8 cellular contexts compared by ENCODE assay signal in the genomic region with DNA sequence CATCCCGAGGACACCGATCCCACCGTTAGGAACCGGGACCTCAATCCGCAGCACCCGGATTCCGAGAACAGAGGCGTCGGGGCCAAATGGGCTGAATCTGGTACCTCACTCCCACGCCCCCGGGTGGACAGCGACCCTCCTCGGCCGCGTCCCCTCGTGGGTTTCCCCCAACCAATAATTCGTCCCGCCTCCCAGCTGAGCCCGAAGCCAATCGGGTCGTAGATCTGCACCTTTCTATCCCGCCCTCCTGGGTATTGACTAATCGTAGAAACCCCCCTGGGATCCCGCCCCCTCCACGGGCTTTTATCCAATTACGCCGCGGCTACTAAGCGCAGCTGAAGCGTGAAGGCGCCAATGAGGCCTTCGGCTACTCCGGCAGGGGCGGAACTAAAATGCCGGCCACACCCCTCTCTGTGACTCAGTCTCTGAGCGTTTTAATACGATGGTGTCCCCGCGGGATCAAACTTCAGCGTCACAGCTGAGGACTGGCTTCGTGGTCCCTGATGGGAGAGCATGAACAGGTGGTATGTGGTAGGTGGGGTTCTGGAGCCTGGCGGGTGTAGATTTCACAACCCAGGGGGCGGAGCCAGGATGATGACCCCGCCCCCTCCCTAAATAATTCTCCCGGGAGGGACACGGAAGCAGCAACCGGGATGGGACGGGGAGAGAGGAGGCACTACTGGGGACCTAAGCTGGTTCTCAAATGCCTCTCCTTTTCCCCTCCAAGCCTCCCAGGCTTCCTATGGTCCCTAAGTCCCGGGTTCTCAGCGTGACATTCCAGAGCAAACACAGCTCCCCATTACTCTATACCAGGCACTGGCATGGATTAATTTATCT. TPM values are rescaled to one million over a fixed set of nuclear protein-coding genes. Genes with fewer than 3 reads are reported as not detected.
DNase-seq lines count a peak whose midpoint lies in the region; ATAC-seq and TF ChIP-seq lines count a peak whose summit lies in the region.

A gene with protein sequence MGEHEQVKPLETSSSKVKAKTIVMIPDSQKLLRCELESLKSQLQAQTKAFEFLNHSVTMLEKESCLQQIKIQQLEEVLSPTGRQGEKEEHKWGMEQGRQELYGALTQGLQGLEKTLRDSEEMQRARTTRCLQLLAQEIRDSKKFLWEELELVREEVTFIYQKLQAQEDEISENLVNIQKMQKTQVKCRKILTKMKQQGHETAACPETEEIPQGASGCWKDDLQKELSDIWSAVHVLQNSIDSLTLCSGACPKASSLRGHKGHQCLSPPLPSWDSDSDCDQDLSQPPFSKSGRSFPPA (plus strand): TSS at position 416 of the 837 bp plus-strand sequence. CDS start 88 bp downstream, at position 504.
A gene (minus strand): TSS at position 165 of the 837 bp plus-strand sequence. CDS start 649 bp downstream, outside the sequence.

- peak within 1 kb of the TSS; percentile 89 for H3K27ac Mint-ChIP-seq in activated CD4-positive, alpha-beta T cell treated with anti-CD3 and anti-CD28 coated beads, Interleukin-2, amount 10 ng/mL, durations not matched to agents 24 days and 14 days

- H3K9me3 ChIP-seq in BLaER1 treated with 17β-estradiol and CSF1 and Interleukin-3, amounts not matched to agents 10 nM and 100 nM (replicated peaks in 1 of 11), result peaks cover 4 to 18% (median 9%) of the 10 kb centered on the region in 11 experiments; a peak in 19 of 22 replicates
- H3K9me3 ChIP-seq in colonic mucosa, result no peaks in the 10 kb centered on the region

- intact Hi-C loops in activated CD4-positive, alpha-beta T cell treated with anti-CD3 and anti-CD28 coated beads, Interleukin-2, amount 10 ng/mL, durations not matched to agents 24 days and 14 days (cut with micrococcal nuclease), result loop anchor here (1.0 kb wide), 2 partner anchors 9 to 28 kb away; a partner anchor contains a TSS
- intact Hi-C loops in colonic mucosa (cut with DNase I), result no loop called here

- peaks cover 23% of the 10 kb centered on the region for H3K4me1 Mint-ChIP-seq in activated CD4-positive, alpha-beta T cell treated with anti-CD3 and anti-CD28 coated beads, Interleukin-2, amount 10 ng/mL, durations not matched to agents 24 days and 14 days

- TF ChIP-seq CTCF in colonic mucosa (IDR thresholded peaks at IDR 0.05), result no peak

- H3K27ac ChIP-seq in BLaER1 treated with 17β-estradiol and CSF1 and Interleukin-3, amounts not matched to agents 10 nM and 100 nM, result peak within 1 kb of the TSS; percentile 60 to 93 (median 86); a peak in 21 of 22 replicates
- H3K27ac ChIP-seq in colonic mucosa (peak within 1 kb of the TSS; percentile 83), layer of hippocampus (ENCODE audit: low read depth, low read length) (peak within 1 kb of the TSS; percentile 90)

- peaks cover 8% of the 10 kb centered on the region for H3K9me3 Mint-ChIP-seq in activated CD4-positive, alpha-beta T cell treated with anti-CD3 and anti-CD28 coated beads, Interleukin-2, amount 10 ng/mL, durations not matched to agents 24 days and 14 days

- peak; percentile 87 for ATAC-seq in HG03460 (IDR thresholded peaks at IDR 0.05; ENCODE audit: unreplicated experiment)

- no peaks in the 10 kb centered on the region for H4K20me1 ChIP-seq in BLaER1 treated with 17β-estradiol and CSF1 and Interleukin-3, amounts not matched to agents 10 nM and 100 nM

- peak within 1 kb of the TSS; percentile 77 to 92 (median 88) for H3K9ac ChIP-seq in BLaER1 treated with 17β-estradiol and CSF1 and Interleukin-3, amounts not matched to agents 10 nM and 100 nM
- peak within 1 kb of the TSS; percentile 75 to 76 for H3K9ac ChIP-seq in colonic mucosa (ENCODE audit: low read depth in 2 of 2, low read length in 2 of 2)

- peak within 1 kb of the TSS; percentile 89 for H3K4me3 Mint-ChIP-seq in activated CD4-positive, alpha-beta T cell treated with anti-CD3 and anti-CD28 coated beads, Interleukin-2, amount 10 ng/mL, durations not matched to agents 24 days and 14 days

- peaks cover 38 to 55% (median 48%) of the 10 kb centered on the region in 10 experiments for H3K4me1 ChIP-seq in BLaER1 treated with 17β-estradiol and CSF1 and Interleukin-3, amounts not matched to agents 10 nM and 100 nM
- no peaks in the 10 kb centered on the region for H3K4me1 ChIP-seq in colonic mucosa

- H3K4me3 ChIP-seq in BLaER1 treated with 17β-estradiol and CSF1 and Interleukin-3, amounts not matched to agents 10 nM and 100 nM, result peak within 1 kb of the TSS; percentile 72 to 89 (median 80)
- H3K4me3 ChIP-seq in colonic mucosa, result peak within 1 kb of the TSS; percentile 73

- peaks cover 8% of the 10 kb centered on the region for H3K36me3 Mint-ChIP-seq in activated CD4-positive, alpha-beta T cell treated with anti-CD3 and anti-CD28 coated beads, Interleukin-2, amount 10 ng/mL, durations not matched to agents 24 days and 14 days (ENCODE audit: low read depth)

- peaks cover 4 to 29% (median 14%) of the 10 kb centered on the region in 11 experiments; a peak in 20 of 22 replicates for H3K36me3 ChIP-seq in BLaER1 treated with 17β-estradiol and CSF1 and Interleukin-3, amounts not matched to agents 10 nM and 100 nM
- no peaks in the 10 kb centered on the region for H3K36me3 ChIP-seq in colonic mucosa

- DNase-seq in GM19240 (ENCODE audit: insufficient read length, low spot score), result peak; percentile 98
- DNase-seq in NCI-H526 (lab: John Stamatoyannopoulos, UW), result peak; percentile 95 to 98
- DNase-seq in activated CD4-positive, alpha-beta T cell treated with anti-CD3 and anti-CD28 coated beads, Interleukin-2, amount 10 ng/mL, durations not matched to agents 24 days and 14 days, result peak; percentile 99
- peak; percentile 99 for DNase-seq in colonic mucosa
- DNase-seq in stimulated activated CD4-positive, alpha-beta T cell treated with anti-CD3 and anti-CD28 coated beads, Interleukin-1b, Interleukin-23, amount 100 ng/mL, for 4 hours (ENCODE audit: low read depth in 2 of 2), result peak; percentile 94 to 97

- H3K4me2 ChIP-seq in BLaER1 treated with 17β-estradiol and CSF1 and Interleukin-3, amounts not matched to agents 10 nM and 100 nM, result peak within 1 kb of the TSS; percentile 89 to 98 (median 96)

- no peaks in the 10 kb centered on the region for H3K27me3 ChIP-seq in BLaER1 treated with 17β-estradiol and CSF1 and Interleukin-3, amounts not matched to agents 10 nM and 100 nM
- H3K27me3 ChIP-seq in colonic mucosa (no peaks in the 10 kb centered on the region), layer of hippocampus (ENCODE audit: control insufficient read depth, insufficient read depth, low read length) (no peaks in the 10 kb centered on the region)

- no peaks in the 10 kb centered on the region for H3K27me3 Mint-ChIP-seq in activated CD4-positive, alpha-beta T cell treated with anti-CD3 and anti-CD28 coated beads, Interleukin-2, amount 10 ng/mL, durations not matched to agents 24 days and 14 days

RNA-seq across cellular contexts. Expression of the first gene that starts in this region (rescaled TPM):
- 11.7 and 14.8 TPM in 2 replicates for total RNA-seq in activated CD4-positive, alpha-beta T cell treated with anti-CD3 and anti-CD28 coated beads, Interleukin-2, amount 10 ng/mL, durations not matched to agents 24 days and 14 days
- 10 to 100 TPM; 17.4 to 21.4 TPM for total RNA-seq in colonic mucosa

RNA-seq across cellular contexts. Expression of the second gene that starts in this region (rescaled TPM):
- 29.9 and 34.2 TPM in 2 replicates for total RNA-seq in activated CD4-positive, alpha-beta T cell treated with anti-CD3 and anti-CD28 coated beads, Interleukin-2, amount 10 ng/mL, durations not matched to agents 24 days and 14 days
- 10 to 100 TPM; 45.4 to 63.4 TPM for total RNA-seq in colonic mucosa

Comparison
In these comparisons a context has a peak if more than half of its experiments do, and no peak if none do; other contexts are left out.
1. Peak in every context shown above with its lines: DNase-seq, ATAC-seq, H3K4me3 ChIP-seq and H3K27ac ChIP-seq.